8 cellular contexts compared by ENCODE assay signal in genomic region chr1:24929876-24930702, GRCh38. TPM values are rescaled to one million over a fixed set of nuclear protein-coding genes. Genes with fewer than 3 reads are reported as not detected.
DNase-seq lines count a peak whose midpoint lies in the region; ATAC-seq and TF ChIP-seq lines count a peak whose summit lies in the region.

TSS of gene RUNX3 (minus strand) at chr1:24930276. CDS start at chr1:24929868, 408 bp downstream.

- H3K9me3 ChIP-seq in right lobe of liver, result no peaks in the 10 kb centered on the region

- H3K27me3 ChIP-seq in GM06990 (replicated peaks; ENCODE audit: control insufficient read depth, insufficient read depth, low read length) (no peaks in the 10 kb centered on the region), right lobe of liver (peaks cover 5 to 67% of the 10 kb centered on the region in 2 donors)

- peak within 1 kb of the TSS; percentile 79 for H3K4me3 ChIP-seq in GM06990 (replicated peaks; ENCODE audit: low read depth, low read length)
- H3K4me3 ChIP-seq in right lobe of liver, result peak within 1 kb of the TSS; percentile 25 to 43 (median 33)

- H3K27me3 Mint-ChIP-seq in IgD-negative memory B cell, result no peaks in the 10 kb centered on the region
- H3K27me3 Mint-ChIP-seq in T-helper 1 cell treated with Interleukin-12 subunit alpha and Interleukin-12 subunit beta and Interleukin-4 antibody, amounts not matched to agents 30 μg/mL and 1 μg/mL, for 36 hours (ENCODE audit: low read depth), result no peaks in the 10 kb centered on the region
- H3K27me3 Mint-ChIP-seq in activated naive CD8-positive, alpha-beta T cell treated with anti-CD3 and anti-CD28 coated beads, Interleukin-2, amount 50 U/mL, for 24 hours, result peaks cover 2% of the 10 kb centered on the region

- no CpG with 5 or more reads among the region's 117 CpGs for WGBS in right lobe of liver (ENCODE audit: insufficient coverage, low coverage, low lambda C conversion rate, missing lambda C conversion rate)

- H3K4me1 Mint-ChIP-seq in IgD-negative memory B cell, result peaks cover 32 to 42% (median 32%) of the 10 kb centered on the region in 3 donors
- H3K4me1 Mint-ChIP-seq in T-helper 1 cell treated with Interleukin-12 subunit alpha and Interleukin-12 subunit beta and Interleukin-4 antibody, amounts not matched to agents 30 μg/mL and 1 μg/mL, for 36 hours (ENCODE audit: low read depth), result peaks cover 55% of the 10 kb centered on the region
- H3K4me1 Mint-ChIP-seq in activated naive CD8-positive, alpha-beta T cell treated with anti-CD3 and anti-CD28 coated beads, Interleukin-2, amount 50 U/mL, for 24 hours, result peaks cover 75% of the 10 kb centered on the region

- peak within 1 kb of the TSS; percentile 99 for H3K27ac Mint-ChIP-seq in IgD-negative memory B cell
- peak within 1 kb of the TSS; percentile 88 for H3K27ac Mint-ChIP-seq in T-helper 1 cell treated with Interleukin-12 subunit alpha and Interleukin-12 subunit beta and Interleukin-4 antibody, amounts not matched to agents 30 μg/mL and 1 μg/mL, for 36 hours
- peak within 1 kb of the TSS; percentile 96 for H3K27ac Mint-ChIP-seq in activated naive CD8-positive, alpha-beta T cell treated with anti-CD3 and anti-CD28 coated beads, Interleukin-2, amount 50 U/mL, for 24 hours

- H3K4me1 ChIP-seq in right lobe of liver, result peaks cover 0 to 12% (median 6%) of the 10 kb centered on the region in 4 donors

- ATAC-seq in GM21576 (IDR thresholded peaks at IDR 0.05; ENCODE audit: unreplicated experiment) (peak; percentile 54), right lobe of liver (peak; percentile 66 to 79 (median 68))
- ATAC-seq in activated naive CD8-positive, alpha-beta T cell treated with anti-CD3 and anti-CD28 coated beads, Interleukin-2, amount 50 U/mL, for 24 hours, result peak; percentile 76

- peaks cover 3% of the 10 kb centered on the region for H3K36me3 Mint-ChIP-seq in IgD-negative memory B cell
- H3K36me3 Mint-ChIP-seq in T-helper 1 cell treated with Interleukin-12 subunit alpha and Interleukin-12 subunit beta and Interleukin-4 antibody, amounts not matched to agents 30 μg/mL and 1 μg/mL, for 36 hours (ENCODE audit: low read depth), result peaks cover 57% of the 10 kb centered on the region
- H3K36me3 Mint-ChIP-seq in activated naive CD8-positive, alpha-beta T cell treated with anti-CD3 and anti-CD28 coated beads, Interleukin-2, amount 50 U/mL, for 24 hours (ENCODE audit: low read depth), result peaks cover 62% of the 10 kb centered on the region

- H3K36me3 ChIP-seq in GM06990 (ENCODE audit: control insufficient read depth, insufficient read depth, low read length), result peaks cover 25% of the 10 kb centered on the region
- no peaks in the 10 kb centered on the region for H3K36me3 ChIP-seq in right lobe of liver

- H3K9me3 Mint-ChIP-seq in IgD-negative memory B cell, result no peaks in the 10 kb centered on the region
- H3K9me3 Mint-ChIP-seq in T-helper 1 cell treated with Interleukin-12 subunit alpha and Interleukin-12 subunit beta and Interleukin-4 antibody, amounts not matched to agents 30 μg/mL and 1 μg/mL, for 36 hours, result no peaks in the 10 kb centered on the region
- no peaks in the 10 kb centered on the region for H3K9me3 Mint-ChIP-seq in activated naive CD8-positive, alpha-beta T cell treated with anti-CD3 and anti-CD28 coated beads, Interleukin-2, amount 50 U/mL, for 24 hours

- DNase-seq in GM06990 (ENCODE audit: extremely low read depth, insufficient read length) (peak; percentile 97), right lobe of liver (peak; percentile 54 to 83 (median 80)), cerebellar nuclear complex (lab: John Stamatoyannopoulos, UW) (no peak)
- peak; percentile 92 for DNase-seq in activated naive CD8-positive, alpha-beta T cell treated with anti-CD3 and anti-CD28 coated beads, Interleukin-2, amount 50 U/mL, for 24 hours
- DNase-seq in stimulated activated CD8-positive, alpha-beta memory T cell treated with anti-CD3 and anti-CD28 coated beads, Interleukin-15, amount 100 ng/mL, for 4 hours (ENCODE audit: low read depth in 2 of 2), result peak; percentile 85 to 90

- H3K4me3 Mint-ChIP-seq in IgD-negative memory B cell, result peak within 1 kb of the TSS; percentile 93 to 100 (median 100)
- peak within 1 kb of the TSS; percentile 94 for H3K4me3 Mint-ChIP-seq in T-helper 1 cell treated with Interleukin-12 subunit alpha and Interleukin-12 subunit beta and Interleukin-4 antibody, amounts not matched to agents 30 μg/mL and 1 μg/mL, for 36 hours
- H3K4me3 Mint-ChIP-seq in activated naive CD8-positive, alpha-beta T cell treated with anti-CD3 and anti-CD28 coated beads, Interleukin-2, amount 50 U/mL, for 24 hours, result peak within 1 kb of the TSS; percentile 84

- peak; percentile 32 for TF ChIP-seq CTCF in GM06990 (IDR thresholded peaks at IDR 0.05; ENCODE audit: insufficient read depth, low read length, poor library complexity, severe bottlenecking)
- no peak for TF ChIP-seq CTCF in right lobe of liver (IDR thresholded peaks at IDR 0.05)

- H3K27ac ChIP-seq in right lobe of liver, result peak within 1 kb of the TSS in 2 of 3 donors; percentile 51 to 53

- TF ChIP-seq POLR2A in right lobe of liver (IDR thresholded peaks at IDR 0.05), result no peak

- intact Hi-C loops in right lobe of liver (cut with DNase I), result loop anchor here in 1 of 2 donors (5.0 to 10.0 kb wide), 2 partner anchors 95 to 172 kb away; no protein-coding TSS in a partner anchor

RNA-seq across cellular contexts. Expression of gene RUNX3, which starts in this region (rescaled TPM):
- 30.1 TPM for polyA plus RNA-seq in IgD-negative memory B cell
- 1 to 10 TPM in 3 of 6 experiments, under 1 TPM in 3; 0.46 to 3.1 (median 0.84) TPM for total RNA-seq in right lobe of liver

Comparison
In these comparisons a context has a peak if more than half of its experiments do, and no peak if none do; other contexts are left out.
1. DNase-seq: peak in GM06990 (single experiment), activated naive CD8-positive, alpha-beta T cell treated with anti-CD3 and anti-CD28 coated beads, Interleukin-2, amount 50 U/mL, for 24 hours (single experiment), right lobe of liver (3 of 3) and stimulated activated CD8-positive, alpha-beta memory T cell treated with anti-CD3 and anti-CD28 coated beads, Interleukin-15, amount 100 ng/mL, for 4 hours (2 of 2); none in cerebellar nuclear complex (0 of 2).
2. Peak in every context shown above with its lines, with median percentiles within 50 percentile points of each other: ATAC-seq, H3K27ac Mint-ChIP-seq and H3K4me3 Mint-ChIP-seq.